ENCODE assay signal across 28 cellular contexts in genomic region chr2:107008843-107009242, GRCh38.
"Had no signal": no experiment of that assay in that cellular context is flagged by ENCODE, and none has a peak within 500 bp of the region (broad histone marks: within the 10 kb centered on the region; RNA-seq: fewer than 3 reads in every experiment).

No MANE protein-coding gene starts in this region.

- H3K4me2 ChIP-seq: hepatocyte had no signal

- FAIRE-seq: keratinocyte, pancreas had no signal

- H3K4me3 ChIP-seq: hepatocyte, left lung, lung, mucosa of descending colon, pancreas, prostate gland, skin epidermis, stomach, testis, thyroid gland, transverse colon, upper lobe of left lung, vagina had no signal

- ATAC-seq: left colon; left lung; mucosa of descending colon; naive thymus-derived CD4-positive, alpha-beta T cell; natural killer cell treated with Interleukin-12 subunit alpha and Interleukin-12 subunit beta and Interleukin-15 and Interleukin-18, amount 100 ng/mL, for 72 hours; pancreas; right cardiac atrium; sciatic nerve; stimulated activated naive B cell treated with anti-CD40 and anti-IgM and Interleukin-4, amounts not matched to agents 10 μg/mL and 1 μg/mL and 100 μg/mL, for 72 hours; stimulated activated naive CD8-positive, alpha-beta T cell treated with anti-CD3 and anti-CD28 coated beads, Interleukin-15, Interleukin-2, amounts not matched to agents 100 U/mL and 50 U/mL, for 24 hours had no signal

- H3K27ac ChIP-seq: hepatocyte, left lung, pancreas, prostate gland, skin epidermis, stomach, testis, thyroid gland, transverse colon, upper lobe of left lung, vagina had no signal

- DNase-seq: left colon; left lung; midbrain; mucosa of descending colon; naive thymus-derived CD4-positive, alpha-beta T cell; pancreas; posterior cingulate gyrus; retina; right cardiac atrium; stimulated activated CD4-positive, alpha-beta T cell treated with anti-CD3 and anti-CD28 coated beads, Interleukin-12 subunit alpha, Interleukin-12 subunit beta, amount 100 ng/mL, for 4 hours; stimulated activated CD4-positive, alpha-beta T cell treated with anti-CD3 and anti-CD28 coated beads, Interleukin-15, amount 100 ng/mL, for 24 hours; stimulated activated CD4-positive, alpha-beta T cell treated with anti-CD3 and anti-CD28 coated beads, Interleukin-2, amount 100 ng/mL, for 24 hours; stimulated activated CD4-positive, alpha-beta T cell treated with anti-CD3 and anti-CD28 coated beads, Interleukin-4, amount 100 ng/mL, for 1 hour; stimulated activated naive B cell treated with anti-CD40 and anti-IgM and Interleukin-4, amounts not matched to agents 10 μg/mL and 1 μg/mL and 100 μg/mL, for 72 hours; stimulated activated naive CD8-positive, alpha-beta T cell treated with anti-CD3 and anti-CD28 coated beads, Interleukin-15, Interleukin-2, amounts not matched to agents 100 U/mL and 50 U/mL, for 24 hours; stomach; testis; thyroid gland; transverse colon; upper lobe of left lung had no signal

- H3K4me1 ChIP-seq: left lung, pancreas, prostate gland, stomach, testis, transverse colon, upper lobe of left lung, vagina had no signal

- H3K9me3 ChIP-seq: left lung, mucosa of descending colon, pancreas, prostate gland, stomach, testis, thyroid gland, transverse colon, upper lobe of left lung, vagina had no signal
